ENCODE assay signal across 24 cellular contexts in genomic region chr6:26012061-26012460, GRCh38.
"Had no signal": no experiment of that assay in that cellular context is flagged by ENCODE, and none has a peak within 500 bp of the region (broad histone marks: within the 10 kb centered on the region; RNA-seq: fewer than 3 reads in every experiment).

No MANE protein-coding gene starts in this region.

- H3K36me3 ChIP-seq: spleen, tibial nerve, upper lobe of right lung, vagina had no signal

- H3K9me3 Mint-ChIP-seq: nephron; stimulated activated naive B cell treated with anti-CD40 and anti-IgM and Interleukin-4, amounts not matched to agents 10 μg/mL and 1 μg/mL and 100 μg/mL, for 72 hours; stimulated activated naive CD8-positive, alpha-beta T cell treated with anti-CD3 and anti-CD28 coated beads, Interleukin-15, amount 100 ng/mL, for 72 hours had no signal

- H3K4me3 ChIP-seq: hepatocyte, psoas muscle, spleen, testis, tibial nerve, upper lobe of right lung, vagina had no signal

- DNase-seq: dermis blood vessel endothelial cell; foreskin keratinocyte; head of caudate nucleus; left colon; left ventricle myocardium superior; mesendoderm; naive B cell; occipital lobe; psoas muscle; retina; spleen; stimulated activated CD4-positive, alpha-beta T cell treated with anti-CD3 and anti-CD28 coated beads, Interleukin-15, amount 100 ng/mL, for 24 hours; stimulated activated CD4-positive, alpha-beta T cell treated with anti-CD3 and anti-CD28 coated beads, Interleukin-1b, Interleukin-23, amount 100 ng/mL, for 48 hours; stimulated activated CD4-positive, alpha-beta T cell treated with anti-CD3 and anti-CD28 coated beads, Interleukin-4, amount 100 ng/mL, for 24 hours; stimulated activated naive B cell treated with anti-CD40 and anti-IgM and Interleukin-4, amounts not matched to agents 10 μg/mL and 1 μg/mL and 100 μg/mL, for 72 hours; stimulated activated naive CD8-positive, alpha-beta T cell treated with anti-CD3 and anti-CD28 coated beads, Interleukin-15, amount 100 ng/mL, for 72 hours; testis; upper lobe of right lung had no signal

- H3K4me3 Mint-ChIP-seq: naive B cell; nephron; stimulated activated naive B cell treated with anti-CD40 and anti-IgM and Interleukin-4, amounts not matched to agents 10 μg/mL and 1 μg/mL and 100 μg/mL, for 72 hours; stimulated activated naive CD8-positive, alpha-beta T cell treated with anti-CD3 and anti-CD28 coated beads, Interleukin-15, amount 100 ng/mL, for 72 hours had no signal

- H3K4me1 ChIP-seq: foreskin keratinocyte, psoas muscle, testis had no signal

- H3K27ac ChIP-seq: foreskin keratinocyte, hepatocyte, parathyroid adenoma, psoas muscle, spleen, testis, tibial nerve, upper lobe of right lung, vagina had no signal

- H3K9me3 ChIP-seq: psoas muscle, testis, tibial nerve, upper lobe of right lung, vagina had no signal

- H3K9ac ChIP-seq: parathyroid adenoma had no signal

- H3K27ac Mint-ChIP-seq: nephron; stimulated activated naive B cell treated with anti-CD40 and anti-IgM and Interleukin-4, amounts not matched to agents 10 μg/mL and 1 μg/mL and 100 μg/mL, for 72 hours; stimulated activated naive CD8-positive, alpha-beta T cell treated with anti-CD3 and anti-CD28 coated beads, Interleukin-15, amount 100 ng/mL, for 72 hours had no signal

- H3K4me1 Mint-ChIP-seq: naive B cell had no signal

- ATAC-seq: foreskin keratinocyte; left colon; left ventricle myocardium superior; psoas muscle; sciatic nerve; stimulated activated naive B cell treated with anti-CD40 and anti-IgM and Interleukin-4, amounts not matched to agents 10 μg/mL and 1 μg/mL and 100 μg/mL, for 72 hours; stimulated activated naive CD8-positive, alpha-beta T cell treated with anti-CD3 and anti-CD28 coated beads, Interleukin-15, amount 100 ng/mL, for 72 hours; upper lobe of right lung had no signal
